In the genomic region with DNA sequence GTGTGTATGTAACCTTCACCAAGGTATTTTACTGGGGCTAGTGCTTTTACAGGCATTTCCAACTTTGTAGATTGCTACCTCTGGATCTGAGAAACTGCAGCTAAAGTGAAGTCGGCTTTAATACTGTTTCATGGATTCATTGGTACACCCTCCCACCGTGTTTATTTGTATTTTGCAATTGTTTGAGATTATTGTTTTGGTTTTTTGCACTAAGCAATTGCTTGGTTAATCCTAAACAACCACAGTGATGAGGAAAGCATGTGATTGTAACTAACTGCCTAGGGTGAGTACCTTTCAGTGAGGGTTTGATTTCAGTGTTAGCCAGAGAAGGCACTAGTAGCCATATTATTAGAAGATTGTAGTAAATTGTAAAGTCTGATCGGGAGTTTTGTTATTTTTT, we compare ENCODE assay signal across 1 cellular context.
TF ChIP-seq lines count a peak whose summit lies in the region.

No MANE protein-coding gene starts in this region.

TF ChIP-seq in endothelial cell of umbilical vein, 7 proteins besides CTCF, POLR2A, EP300 and RAD21:
- TF ChIP-seq EZH2 (IDR thresholded peaks at IDR 0.05; ENCODE audit: borderline replicate concordance, low read depth, low read length, severe bottlenecking), result no peak
- TF ChIP-seq GATA2 (IDR thresholded peaks at IDR 0.05; ENCODE audit: insufficient read depth, insufficient read length, low read depth, low read length), result no peak
- TF ChIP-seq MYC (IDR thresholded peaks at IDR 0.05; ENCODE audit: low read depth, low read length), result no peak
- TF ChIP-seq, protein P1, sequence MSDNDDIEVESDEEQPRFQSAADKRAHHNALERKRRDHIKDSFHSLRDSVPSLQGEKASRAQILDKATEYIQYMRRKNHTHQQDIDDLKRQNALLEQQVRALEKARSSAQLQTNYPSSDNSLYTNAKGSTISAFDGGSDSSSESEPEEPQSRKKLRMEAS (IDR thresholded peaks at IDR 0.05; ENCODE audit: insufficient read depth, insufficient read length), result no peak
- no peak for TF ChIP-seq POLR2AphosphoS5 (IDR thresholded peaks at IDR 0.05; ENCODE audit: insufficient read depth, low read depth, low read length)
- no peak for TF ChIP-seq FOS (IDR thresholded peaks at IDR 0.05; ENCODE audit: borderline replicate concordance, insufficient read depth, low read length)
- TF ChIP-seq JUN (IDR thresholded peaks at IDR 0.05; ENCODE audit: borderline replicate concordance, insufficient read depth, insufficient read length, low read depth), result no peak
